In genomic region chr11:62324738-62325556, GRCh38 we compare ENCODE assay signal across 9 cellular contexts. TPM values are rescaled to one million over a fixed set of nuclear protein-coding genes. Genes with fewer than 3 reads are reported as not detected.
DNase-seq lines count a peak whose midpoint lies in the region; ATAC-seq and TF ChIP-seq lines count a peak whose summit lies in the region.
"Had no signal": no experiment of that assay in that cellular context is flagged by ENCODE, and none has a peak within 500 bp of the region (broad histone marks: within the 10 kb centered on the region; RNA-seq: fewer than 3 reads in every experiment).

No MANE protein-coding gene starts in this region.

- H3K27me3 ChIP-seq in DND-41 (ENCODE audit: insufficient read depth, low read length, poor library complexity), result peaks cover 10% of the 10 kb centered on the region

- H3K4me1 Mint-ChIP-seq in brain, result peaks cover 16% of the 10 kb centered on the region
- no peaks in the 10 kb centered on the region for H3K4me1 Mint-ChIP-seq in stimulated activated memory B cell treated with anti-CD40 and anti-IgM and Interleukin-4, amounts not matched to agents 10 μg/mL and 1 μg/mL and 100 μg/mL, for 72 hours

- H3K4me3 ChIP-seq in DND-41 (ENCODE audit: low read depth in 1 of 2, low read length in 2 of 2), result no peak overlapping the region
- H3K4me3 ChIP-seq in Jurkat, Clone E6-1 (ENCODE audit: low read length), result no peak overlapping the region
- H3K4me3 ChIP-seq: SK-N-MC had no signal

- H2AFZ ChIP-seq in DND-41 (ENCODE audit: low read depth, low read length), result no peak overlapping the region

- H4K20me1 ChIP-seq in DND-41 (ENCODE audit: insufficient read depth, low read length), result no peaks in the 10 kb centered on the region

- peak; percentile 49 for DNase-seq in DND-41
- peak; percentile 60 for DNase-seq in Jurkat, Clone E6-1 (ENCODE audit: low read depth, low spot score)
- DNase-seq in T-helper 2 cell, result peak in 4 of 5 experiments; percentile 16 to 47 (median 34)
- DNase-seq in left lobe of liver (ENCODE audit: low spot score), result no peak

- no peaks in the 10 kb centered on the region for H3K9me3 Mint-ChIP-seq in brain
- H3K9me3 Mint-ChIP-seq in stimulated activated memory B cell treated with anti-CD40 and anti-IgM and Interleukin-4, amounts not matched to agents 10 μg/mL and 1 μg/mL and 100 μg/mL, for 72 hours, result no peaks in the 10 kb centered on the region

- no peaks in the 10 kb centered on the region for H3K36me3 ChIP-seq in DND-41 (ENCODE audit: insufficient read depth, low read length)

- H3K36me3 Mint-ChIP-seq in brain, result no peaks in the 10 kb centered on the region
- H3K36me3 Mint-ChIP-seq in stimulated activated memory B cell treated with anti-CD40 and anti-IgM and Interleukin-4, amounts not matched to agents 10 μg/mL and 1 μg/mL and 100 μg/mL, for 72 hours, result no peaks in the 10 kb centered on the region

- no peak overlapping the region for H3K9ac ChIP-seq in DND-41 (ENCODE audit: low read depth, low read length)

- no peaks in the 10 kb centered on the region for H3K9me3 ChIP-seq in DND-41 (ENCODE audit: insufficient read depth, low read length, severe bottlenecking)

- no peaks in the 10 kb centered on the region for H3K4me1 ChIP-seq in DND-41 (ENCODE audit: insufficient read depth, low read length)

- peaks cover 22% of the 10 kb centered on the region for H3K27me3 Mint-ChIP-seq in brain
- H3K27me3 Mint-ChIP-seq in stimulated activated memory B cell treated with anti-CD40 and anti-IgM and Interleukin-4, amounts not matched to agents 10 μg/mL and 1 μg/mL and 100 μg/mL, for 72 hours, result peaks cover 49% of the 10 kb centered on the region

- ATAC-seq in DND-41 (ENCODE audit: insufficient read depth, low read depth) (peak; percentile 79), left lobe of liver (peak; percentile 46), GM19463 (IDR thresholded peaks at IDR 0.05; ENCODE audit: unreplicated experiment) (no peak), HG03135 (IDR thresholded peaks at IDR 0.05; ENCODE audit: unreplicated experiment) (no peak)
- ATAC-seq in stimulated activated memory B cell treated with anti-CD40 and anti-IgM and Interleukin-4, amounts not matched to agents 10 μg/mL and 1 μg/mL and 100 μg/mL, for 72 hours, result peak; percentile 63

- TF ChIP-seq CTCF in DND-41 (IDR thresholded peaks at IDR 0.05; ENCODE audit: borderline replicate concordance, extremely low read depth, low read length, poor library complexity, severe bottlenecking), result peak; percentile 80
- TF ChIP-seq CTCF in brain (conservative IDR thresholded peaks at IDR 0.05), result peak; percentile 28 to 61

- no peak overlapping the region for H3K4me3 Mint-ChIP-seq in brain
- no peak overlapping the region for H3K4me3 Mint-ChIP-seq in stimulated activated memory B cell treated with anti-CD40 and anti-IgM and Interleukin-4, amounts not matched to agents 10 μg/mL and 1 μg/mL and 100 μg/mL, for 72 hours

- H3K27ac Mint-ChIP-seq in brain, result no peak overlapping the region
- no peak overlapping the region for H3K27ac Mint-ChIP-seq in stimulated activated memory B cell treated with anti-CD40 and anti-IgM and Interleukin-4, amounts not matched to agents 10 μg/mL and 1 μg/mL and 100 μg/mL, for 72 hours

- no peak overlapping the region for H3K27ac ChIP-seq in DND-41 (ENCODE audit: low read length)
- H3K27ac ChIP-seq: SK-N-MC had no signal

- H3K4me2 ChIP-seq in DND-41 (ENCODE audit: insufficient read depth, low read length), result no peak overlapping the region

- no peaks in the 10 kb centered on the region for H3K79me2 ChIP-seq in DND-41 (ENCODE audit: insufficient read depth, low read length)

RNA-seq across cellular contexts. Expression of gene ASRGL1, which starts 12.3 kb away (rescaled TPM):
- polyA plus RNA-seq in Jurkat, Clone E6-1 (2012; ENCODE audit: insufficient read depth, insufficient read length), result 57.0 TPM
- 89.2 TPM for polyA plus RNA-seq in brain (ENCODE audit: insufficient read depth, low read depth, low replicate concordance)
- 5.6 TPM for total RNA-seq in left lobe of liver

RNA-seq across cellular contexts. Expression of gene SCGB1D4, which starts 26.1 kb away (rescaled TPM):
- polyA plus RNA-seq in Jurkat, Clone E6-1 (2012; ENCODE audit: insufficient read depth, insufficient read length), result not detected
- polyA plus RNA-seq in brain (ENCODE audit: insufficient read depth, low read depth, low replicate concordance), result not detected
- total RNA-seq in left lobe of liver, result not detected

RNA-seq across cellular contexts. Expression of gene SCGB2A2, which starts 55.0 kb away (rescaled TPM):
- not detected for polyA plus RNA-seq in Jurkat, Clone E6-1 (2012; ENCODE audit: insufficient read depth, insufficient read length)
- not detected for polyA plus RNA-seq in brain (ENCODE audit: insufficient read depth, low read depth, low replicate concordance)
- total RNA-seq in left lobe of liver, result not detected

Comparison
In these comparisons a context has a peak if more than half of its experiments do, and no peak if none do; other contexts are left out.
1. ATAC-seq: peak in DND-41 (single experiment), left lobe of liver (single experiment) and stimulated activated memory B cell treated with anti-CD40 and anti-IgM and Interleukin-4, amounts not matched to agents 10 μg/mL and 1 μg/mL and 100 μg/mL, for 72 hours (single experiment); none in GM19463 (single experiment) and HG03135 (single experiment).